Comparison of ENCODE assay signal across 28 cellular contexts in genomic region chr11:102070766-102071165, GRCh38. TPM values are rescaled to one million over a fixed set of nuclear protein-coding genes. Genes with fewer than 3 reads are reported as not detected.
"Had no signal": no experiment of that assay in that cellular context is flagged by ENCODE, and none has a peak within 500 bp of the region (broad histone marks: within the 10 kb centered on the region; RNA-seq: fewer than 3 reads in every experiment).

No MANE protein-coding gene starts in this region.

- H3K4me1 ChIP-seq: left lung, lower lobe of right lung, right atrium auricular region, right lobe of liver, tibial nerve, uterus had no signal

- H3K27ac Mint-ChIP-seq: mesothelial cell of epicardium; naive B cell; natural killer cell; progenitor cell of endocrine pancreas; stimulated activated memory B cell treated with anti-CD40 and anti-IgM and Interleukin-4, amounts not matched to agents 10 μg/mL and 1 μg/mL and 100 μg/mL, for 72 hours; stimulated activated naive CD8-positive, alpha-beta T cell treated with anti-CD3 and anti-CD28 coated beads, Interleukin-15, amount 100 ng/mL, for 72 hours; type B pancreatic cell had no signal

- ATAC-seq: left colon; left lung; lower lobe of right lung; natural killer cell; right lobe of liver; stimulated activated memory B cell treated with anti-CD40 and anti-IgM and Interleukin-4, amounts not matched to agents 10 μg/mL and 1 μg/mL and 100 μg/mL, for 72 hours; stimulated activated naive CD8-positive, alpha-beta T cell treated with anti-CD3 and anti-CD28 coated beads, Interleukin-15, amount 100 ng/mL, for 72 hours had no signal

- H3K36me3 Mint-ChIP-seq: stimulated activated memory B cell treated with anti-CD40 and anti-IgM and Interleukin-4, amounts not matched to agents 10 μg/mL and 1 μg/mL and 100 μg/mL, for 72 hours had no signal

- H3K36me3 ChIP-seq: left lung, lower lobe of right lung, ovary, right atrium auricular region, right lobe of liver, tibial nerve, uterus had no signal

- H3K27me3 Mint-ChIP-seq: progenitor cell of endocrine pancreas; stimulated activated memory B cell treated with anti-CD40 and anti-IgM and Interleukin-4, amounts not matched to agents 10 μg/mL and 1 μg/mL and 100 μg/mL, for 72 hours; stimulated activated naive CD8-positive, alpha-beta T cell treated with anti-CD3 and anti-CD28 coated beads, Interleukin-15, amount 100 ng/mL, for 72 hours; type B pancreatic cell had no signal

- DNase-seq: hippocampal formation; kidney; left colon; left lung; lower lobe of right lung; mesendoderm; naive B cell; natural killer cell; ovary; right lobe of liver; stimulated activated CD4-positive, alpha-beta T cell treated with anti-CD3 and anti-CD28 coated beads, Interleukin-1b, Interleukin-23, amount 100 ng/mL, for 48 hours; stimulated activated CD4-positive, alpha-beta T cell treated with anti-CD3 and anti-CD28 coated beads, Interleukin-2, amount 100 ng/mL, for 48 hours; stimulated activated CD4-positive, alpha-beta T cell treated with anti-CD3 and anti-CD28 coated beads, Interleukin-4, amount 100 ng/mL, for 4 hours; stimulated activated CD8-positive, alpha-beta memory T cell treated with anti-CD3 and anti-CD28 coated beads, Interleukin-4, amount 100 ng/mL, for 48 hours; stimulated activated naive CD4-positive, alpha-beta T cell treated with Interleukin-2 at 50 U/mL for 16 hours; stimulated activated naive CD8-positive, alpha-beta T cell treated with anti-CD3 and anti-CD28 coated beads, Interleukin-15, amount 100 ng/mL, for 72 hours; substantia nigra; uterus had no signal

- H3K27ac ChIP-seq: left lung, lower lobe of right lung, ovary, right atrium auricular region, right lobe of liver, tibial nerve, uterus had no signal

- H3K27me3 ChIP-seq: left lung, ovary, right atrium auricular region, right lobe of liver, tibial nerve, uterus had no signal

- H3K9me3 ChIP-seq: ovary had no signal

- H3K4me3 ChIP-seq: left lung, lower lobe of right lung, ovary, right atrium auricular region, right lobe of liver, smooth muscle cell, tibial nerve, uterus had no signal

- H3K4me3 Mint-ChIP-seq: mesothelial cell of epicardium; naive B cell; natural killer cell; stimulated activated memory B cell treated with anti-CD40 and anti-IgM and Interleukin-4, amounts not matched to agents 10 μg/mL and 1 μg/mL and 100 μg/mL, for 72 hours; stimulated activated naive CD8-positive, alpha-beta T cell treated with anti-CD3 and anti-CD28 coated beads, Interleukin-15, amount 100 ng/mL, for 72 hours; type B pancreatic cell had no signal

- FAIRE-seq: kidney had no signal

- H3K4me1 Mint-ChIP-seq: mesothelial cell of epicardium; naive B cell; natural killer cell; stimulated activated memory B cell treated with anti-CD40 and anti-IgM and Interleukin-4, amounts not matched to agents 10 μg/mL and 1 μg/mL and 100 μg/mL, for 72 hours; stimulated activated naive CD8-positive, alpha-beta T cell treated with anti-CD3 and anti-CD28 coated beads, Interleukin-15, amount 100 ng/mL, for 72 hours had no signal

- H3K4me2 ChIP-seq: smooth muscle cell had no signal

RNA-seq across cellular contexts. Expression of gene CFAP300, which starts 23.5 kb away (rescaled TPM):
- total RNA-seq: liver, mononuclear cell, natural killer cell, right lobe of liver had no signal
- polyA plus RNA-seq: neural cell had no signal

RNA-seq across cellular contexts. Expression of gene YAP1, which starts 39.5 kb away (rescaled TPM):
- total RNA-seq: natural killer cell had no signal
